ENCODE assay signal across 15 cellular contexts in genomic region chr7:77910124-77910523, GRCh38.
DNase-seq lines count a peak whose midpoint lies in the region; ATAC-seq, FAIRE-seq and TF ChIP-seq lines count a peak whose summit lies in the region.
"Had no signal": no experiment of that assay in that cellular context is flagged by ENCODE, and none has a peak within 500 bp of the region (broad histone marks: within the 10 kb centered on the region; RNA-seq: fewer than 3 reads in every experiment).

No MANE protein-coding gene starts in this region.

- TF ChIP-seq CTCF in K562 (IDR thresholded peaks at IDR 0.05 in 2 of 3, conservative IDR thresholded peaks at IDR 0.05 in 1 of 3; ENCODE audit: insufficient read depth in 2 of 3, low read depth in 1 of 3, low read length in 3 of 3) (peak in 2 of 3 experiments; percentile 12 to 32; a peak in 2 of 6 replicates), neural progenitor cell (IDR thresholded peaks at IDR 0.05) (peak; percentile 11), BE2C (IDR thresholded peaks at IDR 0.05; ENCODE audit: low read depth, low read length) (no peak)

- H2AFZ ChIP-seq in K562 (ENCODE audit: low read depth, low read length) (no peak overlapping the region), neural progenitor cell (replicated peaks) (no peak overlapping the region)
- H2AFZ ChIP-seq: GM23248 had no signal

- DNase-seq in NCI-H2029 treated with DMSO at 0.1 percent for 48 hours (lab: John Stamatoyannopoulos, UW) (peak; percentile 15), NCI-H2029 (lab: John Stamatoyannopoulos, UW) (no peak), Kasumi-1 (lab: John Stamatoyannopoulos, UW) (peak; percentile 9 to 25), K562 (ENCODE audit: extremely low read depth in 1 of 4, low spot score in 3 of 4) (no peak), neural progenitor cell (ENCODE audit: low spot score) (no peak), NCI-H1930 (lab: John Stamatoyannopoulos, UW) (no peak), NCI-H187 treated with DMSO at 0.1 percent for 48 hours (lab: John Stamatoyannopoulos, UW) (no peak), BE2C (no peak)
- DNase-seq: COR-L47, GM23248, lower lobe of right lung, MV-4-11 had no signal

- H4K20me1 ChIP-seq in K562 (replicated peaks; ENCODE audit: control insufficient read depth, insufficient read depth, low read length) (no peaks in the 10 kb centered on the region), neural progenitor cell (ENCODE audit: low read depth) (no peaks in the 10 kb centered on the region)

- BruUV-seq in K562 (replicated peaks; lab: Mats Ljungman, UMichigan), result no TSS peak

- H3K27me3 ChIP-seq in K562 (ENCODE audit: control insufficient read depth in 2 of 2, insufficient read depth in 2 of 2, low read length in 2 of 2) (no peaks in the 10 kb centered on the region), neural progenitor cell (no peaks in the 10 kb centered on the region), BE2C (no peaks in the 10 kb centered on the region)
- H3K27me3 ChIP-seq: ascending aorta had no signal

- H3K27ac Mint-ChIP-seq in neural progenitor cell, result no peak overlapping the region
- H3K27ac Mint-ChIP-seq: natural killer cell treated with Interleukin-12 subunit alpha and Interleukin-12 subunit beta and Interleukin-15 and Interleukin-18, amount 100 ng/mL, for 72 hours had no signal

- no peaks in the 10 kb centered on the region for H3K9me3 ChIP-seq in K562 (replicated peaks; ENCODE audit: control insufficient read depth, insufficient read depth, low read depth, low read length)
- no peaks in the 10 kb centered on the region for H3K9me3 ChIP-seq in neural progenitor cell (ENCODE audit: low read depth)
- H3K9me3 ChIP-seq in BE2C, result no peaks in the 10 kb centered on the region; the same call in 1 of the 2 replicates
- H3K9me3 ChIP-seq: ascending aorta, lower lobe of right lung had no signal

- H3K9ac ChIP-seq in K562 (ENCODE audit: insufficient read depth in 1 of 2, low read depth in 2 of 2, low read length in 2 of 2) (no peak overlapping the region), neural progenitor cell (no peak overlapping the region)
- H3K9ac ChIP-seq: GM23248 had no signal

- in situ Hi-C loops in K562 (cut with MboI), result no loop called here

- H3K4me3 ChIP-seq in K562 (no peak overlapping the region), neural progenitor cell (no peak overlapping the region), BE2C (ENCODE audit: low read depth, low read length) (no peak overlapping the region)
- H3K4me3 ChIP-seq: ascending aorta, GM23248, lower lobe of right lung, SK-N-MC had no signal

- H3K27ac ChIP-seq in K562 (ENCODE audit: extremely low read depth, low read depth, low read length) (no peak overlapping the region), neural progenitor cell (no peak overlapping the region)
- H3K27ac ChIP-seq: ascending aorta, GM23248, lower lobe of right lung, SK-N-MC had no signal

- TF ChIP-seq RAD21 in K562 (CRISPR knock-in tag; conservative IDR thresholded peaks at IDR 0.05 in 1 of 2, IDR thresholded peaks at IDR 0.05 in 1 of 2), result no peak

- no peak for TF ChIP-seq EP300 in K562 (IDR thresholded peaks at IDR 0.05; ENCODE audit: low read length)

- TF ChIP-seq POLR2A in K562 (conservative IDR thresholded peaks at IDR 0.05), result no peak

- intact Hi-C loops in K562 (cut with micrococcal nuclease), result no loop called here

- ATAC-seq in K562, result no peak
- ATAC-seq: lower lobe of right lung; natural killer cell treated with Interleukin-12 subunit alpha and Interleukin-12 subunit beta and Interleukin-15 and Interleukin-18, amount 100 ng/mL, for 72 hours had no signal

- no peak overlapping the region for H3K4me2 ChIP-seq in K562 (ENCODE audit: insufficient read depth, low read length)
- H3K4me2 ChIP-seq in neural progenitor cell, result no peak overlapping the region

- no peaks in the 10 kb centered on the region for H3K9me3 Mint-ChIP-seq in neural progenitor cell
- H3K9me3 Mint-ChIP-seq: natural killer cell treated with Interleukin-12 subunit alpha and Interleukin-12 subunit beta and Interleukin-15 and Interleukin-18, amount 100 ng/mL, for 72 hours had no signal

- H3K4me1 ChIP-seq in K562 (replicated peaks in 1 of 2; ENCODE audit: control insufficient read depth in 2 of 2, insufficient read depth in 2 of 2, low read length in 2 of 2) (peaks cover 25 to 29% of the 10 kb centered on the region in 2 experiments), neural progenitor cell (no peaks in the 10 kb centered on the region), BE2C (no peaks in the 10 kb centered on the region; the same call in 1 of the 2 replicates)
- H3K4me1 ChIP-seq: lower lobe of right lung had no signal

- H3K4me3 Mint-ChIP-seq in neural progenitor cell, result no peak overlapping the region
- H3K4me3 Mint-ChIP-seq: natural killer cell treated with Interleukin-12 subunit alpha and Interleukin-12 subunit beta and Interleukin-15 and Interleukin-18, amount 100 ng/mL, for 72 hours had no signal

- no peaks in the 10 kb centered on the region for H3K36me3 Mint-ChIP-seq in neural progenitor cell
- H3K36me3 Mint-ChIP-seq: natural killer cell treated with Interleukin-12 subunit alpha and Interleukin-12 subunit beta and Interleukin-15 and Interleukin-18, amount 100 ng/mL, for 72 hours had no signal

- no peak for FAIRE-seq in K562 (lab: Jason Lieb, UNC)

- POLR2A ChIA-PET in K562 (lab: Yijun Ruan, JAX), result no interaction called here

- CTCF ChIA-PET in K562 (lab: Yijun Ruan, JAX; ENCODE audit: low intra/inter-chr PET ratio), result no interaction called here

- WGBS in K562 (ENCODE audit: insufficient coverage, low coverage, missing lambda C conversion rate), result 71% methylated on average over 2 of the region's 2 CpGs

- H3K79me2 ChIP-seq in K562 (ENCODE audit: control insufficient read depth, insufficient read depth, low read length) (no peaks in the 10 kb centered on the region), neural progenitor cell (ENCODE audit: low read depth) (no peaks in the 10 kb centered on the region)

- peaks cover 18% of the 10 kb centered on the region; the same call in 2 of the 3 replicates for H3K36me3 ChIP-seq in K562 (ENCODE audit: control insufficient read depth, insufficient read depth, low read length)
- no peaks in the 10 kb centered on the region for H3K36me3 ChIP-seq in neural progenitor cell
- peaks cover 7% of the 10 kb centered on the region; the same call in 1 of the 2 replicates for H3K36me3 ChIP-seq in BE2C
- H3K36me3 ChIP-seq: ascending aorta, lower lobe of right lung had no signal

- H3K9me1 ChIP-seq in K562 (ENCODE audit: control insufficient read depth, insufficient read depth, low read length), result no peaks in the 10 kb centered on the region

- H3F3A ChIP-seq in neural progenitor cell (ENCODE audit: low read depth), result no peaks in the 10 kb centered on the region

- no peaks in the 10 kb centered on the region for H3K4me1 Mint-ChIP-seq in neural progenitor cell

- H3K27me3 Mint-ChIP-seq in neural progenitor cell (ENCODE audit: insufficient read depth, low read depth), result no peaks in the 10 kb centered on the region
- H3K27me3 Mint-ChIP-seq: natural killer cell treated with Interleukin-12 subunit alpha and Interleukin-12 subunit beta and Interleukin-15 and Interleukin-18, amount 100 ng/mL, for 72 hours had no signal

TF ChIP-seq in K562, 482 proteins besides CTCF, POLR2A, EP300 and RAD21 (continues in another document):
- TF ChIP-seq, protein P1, sequence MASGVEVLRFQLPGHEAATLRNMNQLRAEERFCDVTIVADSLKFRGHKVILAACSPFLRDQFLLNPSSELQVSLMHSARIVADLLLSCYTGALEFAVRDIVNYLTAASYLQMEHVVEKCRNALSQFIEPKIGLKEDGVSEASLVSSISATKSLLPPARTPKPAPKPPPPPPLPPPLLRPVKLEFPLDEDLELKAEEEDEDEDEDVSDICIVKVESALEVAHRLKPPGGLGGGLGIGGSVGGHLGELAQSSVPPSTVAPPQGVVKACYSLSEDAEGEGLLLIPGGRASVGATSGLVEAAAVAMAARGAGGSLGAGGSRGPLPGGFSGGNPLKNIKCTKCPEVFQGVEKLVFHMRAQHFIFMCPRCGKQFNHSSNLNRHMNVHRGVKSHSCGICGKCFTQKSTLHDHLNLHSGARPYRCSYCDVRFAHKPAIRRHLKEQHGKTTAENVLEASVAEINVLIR (CRISPR knock-in tag; IDR thresholded peaks at IDR 0.05), result no peak
- TF ChIP-seq GTF3C2 (IDR thresholded peaks at IDR 0.05; ENCODE audit: borderline replicate concordance, extremely low read depth, insufficient read length), result no peak
- no peak for TF ChIP-seq BHLHE40 (IDR thresholded peaks at IDR 0.05; ENCODE audit: low read length)
- no peak for TF ChIP-seq ELF4 (CRISPR knock-in tag; IDR thresholded peaks at IDR 0.05)
- no peak for TF ChIP-seq HNRNPUL1 (IDR thresholded peaks at IDR 0.05; ENCODE audit: low read length)
- no peak for TF ChIP-seq E2F3 (CRISPR knock-in tag; IDR thresholded peaks at IDR 0.05)

Comparison
In these comparisons a context has a peak if more than half of its experiments do, and no peak if none do; other contexts are left out.
1. DNase-seq: peak in NCI-H2029 treated with DMSO at 0.1 percent for 48 hours (single experiment) and Kasumi-1 (2 of 2); none in NCI-H2029 (single experiment), K562 (0 of 4), neural progenitor cell (single experiment), NCI-H1930 (0 of 2), NCI-H187 treated with DMSO at 0.1 percent for 48 hours (single experiment) and BE2C (single experiment).